ENCODE assay signal across 19 cellular contexts in genomic region chr18:45845410-45845809, GRCh38. TPM values are rescaled to one million over a fixed set of nuclear protein-coding genes. Genes with fewer than 3 reads are reported as not detected.
A peak's percentile ranks its signal among the peaks of the same experiment; 100 is the strongest.
DNase-seq lines count a peak whose midpoint lies in the region; ATAC-seq, FAIRE-seq and TF ChIP-seq lines count a peak whose summit lies in the region.
"Had no signal": no experiment of that assay in that cellular context is flagged by ENCODE, and none has a peak within 500 bp of the region (broad histone marks: within the 10 kb centered on the region; RNA-seq: fewer than 3 reads in every experiment).

No MANE protein-coding gene starts in this region.

- no peak for DNase-seq in right lobe of liver
- no peak for DNase-seq in HepG2 (ENCODE audit: low spot score)
- peak; percentile 44 for DNase-seq in amniotic epithelial cell (ENCODE audit: low read depth)
- peak; percentile 47 for DNase-seq in hepatic stellate cell (ENCODE audit: low spot score)
- DNase-seq in MV-4-11 (lab: John Stamatoyannopoulos, UW) = no peak
- no peak for DNase-seq in tibial artery
- DNase-seq: AML-193; Caco-2; DMS153; GOT3; KG1; NCI-H1048; NCI-H146; NCI-H526 treated with DMSO at 0.1 percent for 48 hours; NK-92 treated with Interleukin-12 subunit alpha and Interleukin-12 subunit beta, amount 100 ng/mL, for 24 hours; SIG-M5 had no signal

- no peaks in the 10 kb centered on the region for H4K20me1 ChIP-seq in HepG2 (ENCODE audit: insufficient read depth, low read length)

- H3K4me1 ChIP-seq in right lobe of liver (no peaks in the 10 kb centered on the region), HepG2 (ENCODE audit: insufficient read depth, low read length) (peaks cover 15% of the 10 kb centered on the region), thymus (ENCODE audit: control insufficient read depth, insufficient read depth, low read length) (peaks cover 32% of the 10 kb centered on the region), tibial artery (no peaks in the 10 kb centered on the region)
- H3K4me1 ChIP-seq: Caco-2 had no signal

- POLR2A ChIA-PET in HepG2 (lab: Yijun Ruan, JAX) = no interaction called here

- H3K9ac ChIP-seq in HepG2 (ENCODE audit: insufficient read depth, low read depth, low read length) = no peak overlapping the region

- intact Hi-C loops in right lobe of liver (cut with DNase I) (loop anchor here in 1 of 2 donors (10.0 kb wide), 1 partner anchor 121 kb away; the partner anchor contains the start of gene SLC14A1), HepG2 (cut with micrococcal nuclease; ENCODE audit: unreplicated experiment) (no loop called here), tibial artery (cut with DNase I; ENCODE audit: low total_unique reads) (no loop called here)

- in situ Hi-C loops in HepG2 (cut with HindIII; ENCODE audit: extremely low pct_ligation_motif_present, low pct_unique_long_range_greater_than_20kb) = no loop called here

- H3K4me3 ChIP-seq in right lobe of liver = no peak overlapping the region
- no peak overlapping the region for H3K4me3 ChIP-seq in HepG2 (replicated peaks in 1 of 3; ENCODE audit: insufficient read depth in 1 of 3, low read depth in 2 of 3, low read length in 3 of 3)
- H3K4me3 ChIP-seq in thymus (ENCODE audit: low read length) = no peak overlapping the region
- no peak overlapping the region for H3K4me3 ChIP-seq in tibial artery

- H2AFZ ChIP-seq in HepG2 (ENCODE audit: low read length) = no peak overlapping the region

- no peak overlapping the region for H3K4me2 ChIP-seq in HepG2 (ENCODE audit: low read depth, low read length)

- WGBS in right lobe of liver (ENCODE audit: insufficient coverage, low coverage, low lambda C conversion rate, missing lambda C conversion rate) = no CpG with 5 or more reads among the region's 8 CpGs
- 74% methylated on average over 7 of the region's 8 CpGs for WGBS in HepG2 (ENCODE audit: low lambda C conversion rate)
- WGBS in thymus = 92% methylated on average over 8 of the region's 8 CpGs

- ATAC-seq in right lobe of liver = peak; percentile 34 to 52 (median 48)
- ATAC-seq in HepG2 = no peak
- no peak for ATAC-seq in GM21381 (IDR thresholded peaks at IDR 0.05; ENCODE audit: unreplicated experiment)

- CTCF ChIA-PET in HepG2 (lab: Yijun Ruan, JAX; ENCODE audit: low intra/inter-chr PET ratio, low total read pairs) = no interaction called here

- H3K36me3 ChIP-seq in right lobe of liver = peaks cover 0 to 4% (median under 1%) of the 10 kb centered on the region in 4 donors
- peaks cover 0 to 8% of the 10 kb centered on the region in 2 experiments; a peak in 2 of 5 replicates for H3K36me3 ChIP-seq in HepG2 (replicated peaks in 1 of 2; ENCODE audit: control insufficient read depth in 1 of 2, insufficient read depth in 2 of 2, low read length in 2 of 2)
- H3K36me3 ChIP-seq in thymus (ENCODE audit: control insufficient read depth, insufficient read depth) = peaks cover 14% of the 10 kb centered on the region
- H3K36me3 ChIP-seq in tibial artery = peaks cover 0 to 29% (median 8%) of the 10 kb centered on the region in 3 donors

- H3K27ac ChIP-seq in right lobe of liver = no peak overlapping the region
- no peak overlapping the region for H3K27ac ChIP-seq in HepG2 (ENCODE audit: extremely low read length, insufficient read depth, low read length)
- H3K27ac ChIP-seq in thymus (ENCODE audit: low read depth) = peak overlapping the region; percentile 58
- no peak overlapping the region for H3K27ac ChIP-seq in tibial artery

- TF ChIP-seq CTCF in right lobe of liver (IDR thresholded peaks at IDR 0.05) (no peak), HepG2 (CRISPR knock-in tag; IDR thresholded peaks at IDR 0.05) (no peak), tibial artery (IDR thresholded peaks at IDR 0.05) (no peak)

- TF ChIP-seq POLR2A in right lobe of liver (IDR thresholded peaks at IDR 0.05) (no peak), HepG2 (IDR thresholded peaks at IDR 0.05; ENCODE audit: insufficient read depth in 1 of 2, low read depth in 2 of 2, low read length in 2 of 2) (no peak)

- no peak for TF ChIP-seq RAD21 in HepG2 (CRISPR knock-in tag; IDR thresholded peaks at IDR 0.05)

- TF ChIP-seq EP300 in HepG2 (IDR thresholded peaks at IDR 0.05; ENCODE audit: low read depth in 2 of 2, low read length in 2 of 2) (no peak), HepG2 (CRISPR knock-in tag; IDR thresholded peaks at IDR 0.05; ENCODE audit: borderline replicate concordance) (no peak)

- FAIRE-seq in HepG2 (lab: Jason Lieb, UNC) = no peak

- H3K9me3 ChIP-seq in right lobe of liver (no peaks in the 10 kb centered on the region), HepG2 (ENCODE audit: low read length) (no peaks in the 10 kb centered on the region), thymus (ENCODE audit: control insufficient read depth) (no peaks in the 10 kb centered on the region), tibial artery (no peaks in the 10 kb centered on the region)
- H3K9me3 ChIP-seq: Caco-2 had no signal

- H3K79me2 ChIP-seq in HepG2 (ENCODE audit: insufficient read depth, low read length) = no peaks in the 10 kb centered on the region

- H3K27me3 ChIP-seq in right lobe of liver = no peaks in the 10 kb centered on the region
- no peaks in the 10 kb centered on the region for H3K27me3 ChIP-seq in HepG2 (ENCODE audit: control insufficient read depth in 1 of 2, insufficient read depth in 2 of 2, low read length in 2 of 2)
- no peaks in the 10 kb centered on the region for H3K27me3 ChIP-seq in thymus (ENCODE audit: control insufficient read depth, insufficient read depth)
- H3K27me3 ChIP-seq in tibial artery = no peaks in the 10 kb centered on the region

- BruUV-seq in HepG2 (replicated peaks; lab: Mats Ljungman, UMichigan) = no TSS peak

TF ChIP-seq in HepG2, 621 proteins besides CTCF, POLR2A, EP300 and RAD21:
- TF ChIP-seq DR1 (CRISPR knock-in tag; IDR thresholded peaks at IDR 0.05) (no peak), ZNF317 (CRISPR knock-in tag; IDR thresholded peaks at IDR 0.05) (no peak)

RNA-seq across cellular contexts. Expression of gene SIGLEC15, which starts 19.9 kb away (rescaled TPM):
- total RNA-seq in right lobe of liver (under 1 TPM in 4 of 6 experiments, not detected in 2; 0.12 to 0.35 (median 0.19) TPM), HepG2 (2016; rRNA removed; fragmentation: Illumina TruSeq; extraction: Trizol) (not detected in 2 replicates)
- not detected in 2 replicates for total RNA-seq in HepG2 (2016; cell fraction: cytosol; rRNA removed; fragmentation: Illumina TruSeq; extraction: Trizol; ENCODE audit: low read depth)
- not detected in 2 replicates for total RNA-seq in HepG2 (2016; cell fraction: insoluble cytoplasmic fraction; rRNA removed; fragmentation: Illumina TruSeq; extraction: Trizol)
- total RNA-seq in HepG2 (2016; cell fraction: membrane; rRNA removed; fragmentation: Illumina TruSeq; extraction: Trizol) = not detected in 2 replicates
- total RNA-seq in HepG2 (2016; cell fraction: nucleus; rRNA removed; fragmentation: Illumina TruSeq; extraction: Trizol) = not detected in 2 replicates
- polyA plus RNA-seq in HepG2 (2011; rRNA removed) (not detected in 2 replicates), thymus (1.1 TPM)
- polyA plus RNA-seq in HepG2 (2011; cell fraction: cytosol; rRNA removed) = not detected in 2 replicates
- not detected in 2 replicates for polyA plus RNA-seq in HepG2 (2011; cell fraction: nucleus; rRNA removed)
- polyA plus RNA-seq in HepG2 (2012) = not detected in 2 replicates
- not detected in 2 replicates for polyA plus RNA-seq in HepG2 (2016; cell fraction: cytosol; fragmentation: Illumina TruSeq; extraction: Trizol; ENCODE audit: low read depth)
- not detected in 2 replicates for polyA plus RNA-seq in HepG2 (2016; cell fraction: insoluble cytoplasmic fraction; fragmentation: Illumina TruSeq; extraction: Trizol; ENCODE audit: low read depth)
- polyA plus RNA-seq in HepG2 (2016; cell fraction: membrane; fragmentation: Illumina TruSeq; extraction: Trizol; ENCODE audit: low read depth) = not detected in 2 replicates
- not detected in 2 replicates for polyA plus RNA-seq in HepG2 (2016; cell fraction: nucleus; fragmentation: Illumina TruSeq; extraction: Trizol; ENCODE audit: insufficient read depth, low read depth)
- not detected in 2 replicates for polyA minus RNA-seq in HepG2 (2011; rRNA and poly(A)+ RNA removed; ENCODE audit: low replicate concordance)
- not detected in 2 replicates for polyA minus RNA-seq in HepG2 (2011; cell fraction: cytosol; rRNA and poly(A)+ RNA removed)
- not detected in 2 replicates for polyA minus RNA-seq in HepG2 (2011; cell fraction: nucleus; rRNA and poly(A)+ RNA removed)
- total RNA-seq: Caco-2, OCI-LY7 had no signal

Comparison
In these comparisons a context has a peak if more than half of its experiments do, and no peak if none do; other contexts are left out.
1. ATAC-seq: peak in right lobe of liver (4 of 4); none in HepG2 (single experiment) and GM21381 (single experiment).
2. DNase-seq: peak in amniotic epithelial cell (single experiment) and hepatic stellate cell (single experiment); none in right lobe of liver (0 of 3), HepG2 (single experiment), MV-4-11 (single experiment) and tibial artery (0 of 2).